ENCODE assay signal across 18 cellular contexts in the genomic region with DNA sequence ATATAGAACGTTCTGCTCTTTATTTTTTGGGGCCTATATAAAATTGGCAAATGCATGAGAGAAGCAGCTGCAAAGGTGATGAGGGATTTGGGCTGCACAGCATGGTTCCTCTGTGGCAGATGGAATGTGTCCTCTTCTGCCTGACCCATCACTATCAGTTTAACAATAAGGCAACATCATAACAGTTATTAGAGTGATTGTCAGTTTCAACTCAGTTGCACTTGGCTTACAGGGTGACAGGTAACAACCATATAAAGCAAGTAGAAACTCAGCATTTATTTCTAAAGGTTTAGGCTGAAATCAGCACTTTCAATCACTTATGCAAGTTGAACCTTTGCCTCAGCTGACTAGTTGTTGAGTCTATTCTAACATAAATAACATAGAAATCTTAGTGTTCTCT.
A peak's percentile ranks its signal among the peaks of the same experiment; 100 is the strongest.
DNase-seq lines count a peak whose midpoint lies in the region; FAIRE-seq and TF ChIP-seq lines count a peak whose summit lies in the region.
"Had no signal": no experiment of that assay in that cellular context is flagged by ENCODE, and none has a peak within 500 bp of the region (broad histone marks: within the 10 kb centered on the region; RNA-seq: fewer than 3 reads in every experiment).

No MANE protein-coding gene starts in this region.

- no peaks in the 10 kb centered on the region for H3F3A ChIP-seq in PC-9 (ENCODE audit: insufficient read depth, low read depth)
- H3F3A ChIP-seq in neural cell (ENCODE audit: insufficient read depth, low read length, poor library complexity, severe bottlenecking), result no peaks in the 10 kb centered on the region

- H3K9me3 ChIP-seq in PC-9 (ENCODE audit: insufficient read depth, low read depth) (peaks cover 4% of the 10 kb centered on the region; the same call in 1 of the 2 replicates), neural cell (ENCODE audit: low read length) (no peaks in the 10 kb centered on the region)
- H3K9me3 ChIP-seq: BE2C had no signal

- H3K9ac ChIP-seq in neural cell (ENCODE audit: low read length), result no peak overlapping the region
- H3K9ac ChIP-seq: GM23248 had no signal

- intact Hi-C loops in PC-9 (cut with micrococcal nuclease; ENCODE audit: unreplicated experiment), result no loop called here

- H3K79me2 ChIP-seq in PC-9 (ENCODE audit: low read depth) (no peaks in the 10 kb centered on the region), neural cell (replicated peaks; ENCODE audit: insufficient read depth, low read length) (no peaks in the 10 kb centered on the region)

- POLR2A ChIA-PET in PC-9 (lab: Charles Lee; ENCODE audit: unreplicated experiment), result no interaction called here

- no peak for TF ChIP-seq RAD21 in neural cell (conservative IDR thresholded peaks at IDR 0.05)

- no peak overlapping the region for H3K4me3 ChIP-seq in PC-9
- H3K4me3 ChIP-seq in neural cell (ENCODE audit: low read length), result no peak overlapping the region
- H3K4me3 ChIP-seq: GM23248 had no signal

- peak; percentile 13 for FAIRE-seq in HTR-8/SVneo (lab: Jason Lieb, UNC)
- FAIRE-seq: A204.1, D721Med, G401.6, GM12891, H54 had no signal

- no peaks in the 10 kb centered on the region for H4K20me1 ChIP-seq in PC-9 (ENCODE audit: insufficient read depth)
- no peaks in the 10 kb centered on the region for H4K20me1 ChIP-seq in neural cell (ENCODE audit: insufficient read depth)

- H3K36me3 ChIP-seq in PC-9 (ENCODE audit: low read depth), result no peaks in the 10 kb centered on the region
- no peaks in the 10 kb centered on the region for H3K36me3 ChIP-seq in neural cell (ENCODE audit: insufficient read depth, low read length)
- H3K36me3 ChIP-seq: BE2C had no signal

- H2AFZ ChIP-seq in PC-9, result no peak overlapping the region
- H2AFZ ChIP-seq in neural cell (ENCODE audit: low read depth, low read length), result no peak overlapping the region
- H2AFZ ChIP-seq: GM23248 had no signal

- CTCF ChIA-PET in PC-9 (lab: Charles Lee), result no interaction called here

- H3K27me3 ChIP-seq in PC-9 (ENCODE audit: insufficient read depth, low read depth) (no peaks in the 10 kb centered on the region), neural cell (ENCODE audit: insufficient read depth, low read depth, low read length) (no peaks in the 10 kb centered on the region)
- H3K27me3 ChIP-seq: BE2C had no signal

- peaks cover 17% of the 10 kb centered on the region for H3K4me1 ChIP-seq in PC-9 (replicated peaks; ENCODE audit: insufficient read depth)

- H3K27ac ChIP-seq in PC-9 (no peak overlapping the region; the same call in 1 of the 2 replicates), neural cell (ENCODE audit: low read length) (no peak overlapping the region)
- H3K27ac ChIP-seq: C4-2B, GM23248 had no signal

- DNase-seq in NCI-H345 (lab: John Stamatoyannopoulos, UW), result peak; percentile 13
- no peak for DNase-seq in NCI-H345 treated with DMSO at 0.1 percent for 48 hours (lab: John Stamatoyannopoulos, UW; ENCODE audit: unreplicated experiment)
- no peak for DNase-seq in HTR-8/SVneo (ENCODE audit: insufficient read length, low spot score)
- no peak for DNase-seq in PC-9
- DNase-seq in T-helper 1 cell, result no peak
- DNase-seq in NK-92 (lab: John Stamatoyannopoulos, UW; ENCODE audit: unreplicated experiment), result no peak
- DNase-seq: BE2C; CD4-positive, alpha-beta memory T cell; DMS153; DMS79 treated with DMSO at 0.1 percent for 48 hours; GM23248 had no signal

- peak overlapping the region; percentile 12; the same call in 1 of the 2 replicates for H3K4me2 ChIP-seq in PC-9
- no peak overlapping the region for H3K4me2 ChIP-seq in neural cell (ENCODE audit: low read length)

- TF ChIP-seq CTCF in PC-9 (conservative IDR thresholded peaks at IDR 0.05) (no peak), neural cell (IDR thresholded peaks at IDR 0.05; ENCODE audit: poor library complexity, severe bottlenecking) (no peak)

- no TSS peak for BruUV-seq in PC-9 (replicated peaks; lab: Mats Ljungman, UMichigan)

- no peaks in the 10 kb centered on the region for H3K9me2 ChIP-seq in PC-9 (ENCODE audit: insufficient read depth)
- H3K9me2 ChIP-seq in neural cell (ENCODE audit: insufficient read depth, low read length), result no peaks in the 10 kb centered on the region

- peak; percentile 80 for TF ChIP-seq EP300 in neural cell (conservative IDR thresholded peaks at IDR 0.05; ENCODE audit: poor library complexity, severe bottlenecking)

TF ChIP-seq in neural cell, 6 proteins besides CTCF, POLR2A, EP300 and RAD21:
- TF ChIP-seq, protein P1, sequence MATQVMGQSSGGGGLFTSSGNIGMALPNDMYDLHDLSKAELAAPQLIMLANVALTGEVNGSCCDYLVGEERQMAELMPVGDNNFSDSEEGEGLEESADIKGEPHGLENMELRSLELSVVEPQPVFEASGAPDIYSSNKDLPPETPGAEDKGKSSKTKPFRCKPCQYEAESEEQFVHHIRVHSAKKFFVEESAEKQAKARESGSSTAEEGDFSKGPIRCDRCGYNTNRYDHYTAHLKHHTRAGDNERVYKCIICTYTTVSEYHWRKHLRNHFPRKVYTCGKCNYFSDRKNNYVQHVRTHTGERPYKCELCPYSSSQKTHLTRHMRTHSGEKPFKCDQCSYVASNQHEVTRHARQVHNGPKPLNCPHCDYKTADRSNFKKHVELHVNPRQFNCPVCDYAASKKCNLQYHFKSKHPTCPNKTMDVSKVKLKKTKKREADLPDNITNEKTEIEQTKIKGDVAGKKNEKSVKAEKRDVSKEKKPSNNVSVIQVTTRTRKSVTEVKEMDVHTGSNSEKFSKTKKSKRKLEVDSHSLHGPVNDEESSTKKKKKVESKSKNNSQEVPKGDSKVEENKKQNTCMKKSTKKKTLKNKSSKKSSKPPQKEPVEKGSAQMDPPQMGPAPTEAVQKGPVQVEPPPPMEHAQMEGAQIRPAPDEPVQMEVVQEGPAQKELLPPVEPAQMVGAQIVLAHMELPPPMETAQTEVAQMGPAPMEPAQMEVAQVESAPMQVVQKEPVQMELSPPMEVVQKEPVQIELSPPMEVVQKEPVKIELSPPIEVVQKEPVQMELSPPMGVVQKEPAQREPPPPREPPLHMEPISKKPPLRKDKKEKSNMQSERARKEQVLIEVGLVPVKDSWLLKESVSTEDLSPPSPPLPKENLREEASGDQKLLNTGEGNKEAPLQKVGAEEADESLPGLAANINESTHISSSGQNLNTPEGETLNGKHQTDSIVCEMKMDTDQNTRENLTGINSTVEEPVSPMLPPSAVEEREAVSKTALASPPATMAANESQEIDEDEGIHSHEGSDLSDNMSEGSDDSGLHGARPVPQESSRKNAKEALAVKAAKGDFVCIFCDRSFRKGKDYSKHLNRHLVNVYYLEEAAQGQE (IDR thresholded peaks at IDR 0.05; ENCODE audit: borderline replicate concordance), result no peak
- peak; percentile 67 for TF ChIP-seq POLR2AphosphoS5 (IDR thresholded peaks at IDR 0.05)
